ENCODE assay signal across 28 cellular contexts in genomic region chr4:99573735-99574368, GRCh38. TPM values are rescaled to one million over a fixed set of nuclear protein-coding genes. Genes with fewer than 3 reads are reported as not detected.
"Had no signal": no experiment of that assay in that cellular context is flagged by ENCODE, and none has a peak within 500 bp of the region (broad histone marks: within the 10 kb centered on the region; RNA-seq: fewer than 3 reads in every experiment).

No MANE protein-coding gene starts in this region.

- H3K4me1 ChIP-seq: adrenal gland, right atrium auricular region had no signal

- H3K36me3 Mint-ChIP-seq: activated naive CD8-positive, alpha-beta T cell; immature natural killer cell; WTC11 had no signal

- H3K4me3 ChIP-seq: adrenal gland, right atrium auricular region, skin epidermis, stomach, upper lobe of left lung had no signal

- H3K9me3 Mint-ChIP-seq: activated T-cell treated with anti-CD3 and anti-CD28 coated beads, Interleukin-2, amount 50 U/mL, for 24 hours; activated T-helper 17 cell treated with anti-CD3 and anti-CD28 coated beads, Interleukin-2, amount 50 U/mL, for 72 hours; dendritic cell treated with granulocyte-macrophage colony-stimulating factor and Interleukin-4, amounts not matched to agents 40 ng/mL and 50 ng/mL, for 4 days; immature natural killer cell; nephron; T-helper 1 cell treated with Interleukin-12 subunit alpha and Interleukin-12 subunit beta and Interleukin-4 antibody, amounts not matched to agents 30 μg/mL and 1 μg/mL, for 36 hours; WTC11 had no signal

- H3K27me3 ChIP-seq: adrenal gland, ascending aorta, brain microvascular endothelial cell, right atrium auricular region, upper lobe of left lung had no signal

- ATAC-seq: activated T-helper 17 cell treated with anti-CD3 and anti-CD28 coated beads, Interleukin-2, amount 50 U/mL, for 72 hours; left ventricle myocardium superior; WTC11 had no signal

- H3K9me3 ChIP-seq: adrenal gland, ascending aorta, right atrium auricular region, stomach, upper lobe of left lung had no signal

- H3K4me1 Mint-ChIP-seq: activated T-helper 17 cell treated with anti-CD3 and anti-CD28 coated beads, Interleukin-2, amount 50 U/mL, for 72 hours; immature natural killer cell; nephron had no signal

- H3K4me3 Mint-ChIP-seq: activated naive CD8-positive, alpha-beta T cell; activated T-cell treated with anti-CD3 and anti-CD28 coated beads, Interleukin-2, amount 50 U/mL, for 24 hours; activated T-helper 17 cell treated with anti-CD3 and anti-CD28 coated beads, Interleukin-2, amount 50 U/mL, for 72 hours; dendritic cell treated with granulocyte-macrophage colony-stimulating factor and Interleukin-4, amounts not matched to agents 40 ng/mL and 50 ng/mL, for 4 days; immature natural killer cell; T-helper 1 cell treated with Interleukin-12 subunit alpha and Interleukin-12 subunit beta and Interleukin-4 antibody, amounts not matched to agents 30 μg/mL and 1 μg/mL, for 36 hours had no signal

- H3K36me3 ChIP-seq: adrenal gland, ascending aorta, brain microvascular endothelial cell, right atrium auricular region, stomach, upper lobe of left lung had no signal

- DNase-seq: activated CD8-positive, alpha-beta memory T cell treated with anti-CD3 and anti-CD28 coated beads for 24 hours; activated CD8-positive, alpha-beta memory T cell treated with anti-CD3 and anti-CD28 coated beads, Interleukin-2, amount 50 U/mL, for 4 hours; activated T-cell treated with anti-CD3 and anti-CD28 coated beads, Interleukin-2, amount 50 U/mL, for 24 hours; adrenal gland; brain microvascular endothelial cell; caudate nucleus; effector CD4-positive, alpha-beta T cell; foreskin fibroblast; immature natural killer cell; kidney glomerular epithelial cell; left ventricle myocardium superior; midbrain; occipital lobe; stimulated activated CD4-positive, alpha-beta T cell treated with anti-CD3 and anti-CD28 coated beads, Interleukin-1b, Interleukin-23, amount 100 ng/mL, for 48 hours; stomach; T1000; upper lobe of left lung had no signal

- H3K27ac Mint-ChIP-seq: activated naive CD8-positive, alpha-beta T cell; activated T-cell treated with anti-CD3 and anti-CD28 coated beads, Interleukin-2, amount 50 U/mL, for 24 hours; activated T-helper 17 cell treated with anti-CD3 and anti-CD28 coated beads, Interleukin-2, amount 50 U/mL, for 72 hours; immature natural killer cell; T-helper 1 cell treated with Interleukin-12 subunit alpha and Interleukin-12 subunit beta and Interleukin-4 antibody, amounts not matched to agents 30 μg/mL and 1 μg/mL, for 36 hours had no signal

- H3K27ac ChIP-seq: adrenal gland, brain microvascular endothelial cell, right atrium auricular region, skin epidermis had no signal

RNA-seq across cellular contexts. Expression of gene MTTP, which starts 0.8 kb away (rescaled TPM):
- total RNA-seq: epithelial cell of proximal tubule, posterior vena cava had no signal
- polyA plus RNA-seq: immature natural killer cell had no signal

RNA-seq across cellular contexts. Expression of gene TRMT10A, which starts 10.0 kb away (rescaled TPM):
- total RNA-seq: ascending aorta had no signal
